1 cellular context compared by ENCODE assay signal in genomic region chr2:143354050-143354449, GRCh38.
TF ChIP-seq lines count a peak whose summit lies in the region.

No MANE protein-coding gene starts in this region.

TF ChIP-seq in H1, 55 proteins besides CTCF, POLR2A, EP300 and RAD21:
- TF ChIP-seq PHF8 (conservative IDR thresholded peaks at IDR 0.05; ENCODE audit: low read depth, low read length) (no peak), NANOG (IDR thresholded peaks at IDR 0.05; ENCODE audit: insufficient read depth, low read depth, low read length, poor library complexity, severe bottlenecking) (no peak), POU5F1 (IDR thresholded peaks at IDR 0.05; ENCODE audit: low read depth, low read length) (no peak), TAF1 (IDR thresholded peaks at IDR 0.05; ENCODE audit: low read depth, low read length) (no peak), KDM5A (IDR thresholded peaks at IDR 0.05; ENCODE audit: low read length) (no peak), TBP (IDR thresholded peaks at IDR 0.05; ENCODE audit: low read depth, low read length) (no peak)
